1 cellular context compared by ENCODE assay signal in the genomic region with DNA sequence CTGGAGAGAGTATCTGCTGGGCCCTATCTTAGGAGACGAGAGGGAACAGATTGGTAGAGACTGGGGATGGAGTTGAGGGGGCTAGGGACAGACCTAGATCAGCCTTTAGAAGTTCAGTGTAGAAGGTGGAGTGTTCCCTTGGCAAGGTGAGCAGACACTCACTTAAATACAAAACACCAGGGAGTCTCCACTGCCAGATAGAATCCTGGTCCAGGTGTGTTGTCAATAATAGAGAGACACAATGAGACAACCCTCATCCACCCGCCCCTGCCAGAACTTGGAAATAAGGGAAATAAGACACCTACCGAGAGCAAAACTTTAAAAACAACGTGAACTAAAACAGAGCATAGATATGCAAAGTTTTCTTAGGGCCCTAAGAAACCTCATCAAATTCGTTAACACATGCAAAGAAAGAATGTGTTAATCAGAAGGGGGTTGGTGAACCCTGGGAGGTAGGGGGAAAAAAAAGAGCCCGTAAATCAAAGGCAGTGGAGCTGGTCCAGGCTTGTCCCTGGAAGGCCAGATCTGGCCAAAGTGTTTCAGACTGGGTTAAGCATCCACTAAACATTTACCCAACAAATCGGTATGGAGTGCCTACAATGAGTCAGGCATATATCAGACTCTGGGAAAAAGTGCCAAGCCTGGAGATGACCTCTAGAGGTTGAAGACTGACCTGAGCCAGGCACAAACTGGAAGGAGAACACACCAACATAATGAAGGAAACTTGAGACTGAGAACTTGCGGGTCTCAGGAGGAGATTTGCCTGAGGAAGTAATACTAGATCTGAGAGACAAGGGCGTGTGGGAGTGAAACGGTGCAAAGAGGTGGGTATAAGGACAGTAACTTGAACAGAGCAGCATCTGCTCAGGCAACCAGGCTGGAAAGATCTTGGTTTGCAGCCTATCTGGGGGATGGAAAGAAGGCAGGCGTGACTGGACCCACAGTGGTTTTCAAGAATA.
TF ChIP-seq lines count a peak whose summit lies in the region.

No MANE protein-coding gene starts in this region.

TF ChIP-seq in H1, 55 proteins besides CTCF, POLR2A, EP300 and RAD21 (continues in another document):
- TF ChIP-seq, protein P1, sequence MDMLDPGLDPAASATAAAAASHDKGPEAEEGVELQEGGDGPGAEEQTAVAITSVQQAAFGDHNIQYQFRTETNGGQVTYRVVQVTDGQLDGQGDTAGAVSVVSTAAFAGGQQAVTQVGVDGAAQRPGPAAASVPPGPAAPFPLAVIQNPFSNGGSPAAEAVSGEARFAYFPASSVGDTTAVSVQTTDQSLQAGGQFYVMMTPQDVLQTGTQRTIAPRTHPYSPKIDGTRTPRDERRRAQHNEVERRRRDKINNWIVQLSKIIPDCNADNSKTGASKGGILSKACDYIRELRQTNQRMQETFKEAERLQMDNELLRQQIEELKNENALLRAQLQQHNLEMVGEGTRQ (IDR thresholded peaks at IDR 0.05; ENCODE audit: low read length), result no peak
- no peak for TF ChIP-seq PHF8 (conservative IDR thresholded peaks at IDR 0.05; ENCODE audit: low read depth, low read length)
- TF ChIP-seq BRCA1 (IDR thresholded peaks at IDR 0.05; ENCODE audit: low read depth, low read length), result no peak
- TF ChIP-seq RXRA (IDR thresholded peaks at IDR 0.05; ENCODE audit: insufficient read depth, low read depth, low read length), result 0 out of 2 replicates have a peak, but pooled peaks have one; percentile 2
- TF ChIP-seq SP4 (IDR thresholded peaks at IDR 0.05; ENCODE audit: low read length), result no peak
- TF ChIP-seq MAFK (IDR thresholded peaks at IDR 0.05; ENCODE audit: low read depth, low read length), result no peak
- no peak for TF ChIP-seq SUZ12 (IDR thresholded peaks at IDR 0.05; ENCODE audit: low read length)
- TF ChIP-seq BACH1 (IDR thresholded peaks at IDR 0.05; ENCODE audit: low read length), result no peak
- TF ChIP-seq JUND (IDR thresholded peaks at IDR 0.05; ENCODE audit: low read length), result no peak
- TF ChIP-seq SIN3A (conservative IDR thresholded peaks at IDR 0.05 in 1 of 2, IDR thresholded peaks at IDR 0.05 in 1 of 2; ENCODE audit: low read depth in 1 of 2, low read length in 2 of 2), result no peak
- TF ChIP-seq CHD2 (IDR thresholded peaks at IDR 0.05; ENCODE audit: low read length), result 0 out of 2 replicates have a peak, but pooled peaks have one; percentile 19
- TF ChIP-seq CEBPB (IDR thresholded peaks at IDR 0.05; ENCODE audit: low read depth, low read length), result no peak
- TF ChIP-seq FOSL1 (IDR thresholded peaks at IDR 0.05; ENCODE audit: insufficient read depth, low read depth, low read length), result no peak
- no peak for TF ChIP-seq SRF (IDR thresholded peaks at IDR 0.05; ENCODE audit: low read depth, low read length)
- no peak for TF ChIP-seq EGR1 (IDR thresholded peaks at IDR 0.05; ENCODE audit: borderline replicate concordance, low read depth, low read length)
- TF ChIP-seq, protein P2, sequence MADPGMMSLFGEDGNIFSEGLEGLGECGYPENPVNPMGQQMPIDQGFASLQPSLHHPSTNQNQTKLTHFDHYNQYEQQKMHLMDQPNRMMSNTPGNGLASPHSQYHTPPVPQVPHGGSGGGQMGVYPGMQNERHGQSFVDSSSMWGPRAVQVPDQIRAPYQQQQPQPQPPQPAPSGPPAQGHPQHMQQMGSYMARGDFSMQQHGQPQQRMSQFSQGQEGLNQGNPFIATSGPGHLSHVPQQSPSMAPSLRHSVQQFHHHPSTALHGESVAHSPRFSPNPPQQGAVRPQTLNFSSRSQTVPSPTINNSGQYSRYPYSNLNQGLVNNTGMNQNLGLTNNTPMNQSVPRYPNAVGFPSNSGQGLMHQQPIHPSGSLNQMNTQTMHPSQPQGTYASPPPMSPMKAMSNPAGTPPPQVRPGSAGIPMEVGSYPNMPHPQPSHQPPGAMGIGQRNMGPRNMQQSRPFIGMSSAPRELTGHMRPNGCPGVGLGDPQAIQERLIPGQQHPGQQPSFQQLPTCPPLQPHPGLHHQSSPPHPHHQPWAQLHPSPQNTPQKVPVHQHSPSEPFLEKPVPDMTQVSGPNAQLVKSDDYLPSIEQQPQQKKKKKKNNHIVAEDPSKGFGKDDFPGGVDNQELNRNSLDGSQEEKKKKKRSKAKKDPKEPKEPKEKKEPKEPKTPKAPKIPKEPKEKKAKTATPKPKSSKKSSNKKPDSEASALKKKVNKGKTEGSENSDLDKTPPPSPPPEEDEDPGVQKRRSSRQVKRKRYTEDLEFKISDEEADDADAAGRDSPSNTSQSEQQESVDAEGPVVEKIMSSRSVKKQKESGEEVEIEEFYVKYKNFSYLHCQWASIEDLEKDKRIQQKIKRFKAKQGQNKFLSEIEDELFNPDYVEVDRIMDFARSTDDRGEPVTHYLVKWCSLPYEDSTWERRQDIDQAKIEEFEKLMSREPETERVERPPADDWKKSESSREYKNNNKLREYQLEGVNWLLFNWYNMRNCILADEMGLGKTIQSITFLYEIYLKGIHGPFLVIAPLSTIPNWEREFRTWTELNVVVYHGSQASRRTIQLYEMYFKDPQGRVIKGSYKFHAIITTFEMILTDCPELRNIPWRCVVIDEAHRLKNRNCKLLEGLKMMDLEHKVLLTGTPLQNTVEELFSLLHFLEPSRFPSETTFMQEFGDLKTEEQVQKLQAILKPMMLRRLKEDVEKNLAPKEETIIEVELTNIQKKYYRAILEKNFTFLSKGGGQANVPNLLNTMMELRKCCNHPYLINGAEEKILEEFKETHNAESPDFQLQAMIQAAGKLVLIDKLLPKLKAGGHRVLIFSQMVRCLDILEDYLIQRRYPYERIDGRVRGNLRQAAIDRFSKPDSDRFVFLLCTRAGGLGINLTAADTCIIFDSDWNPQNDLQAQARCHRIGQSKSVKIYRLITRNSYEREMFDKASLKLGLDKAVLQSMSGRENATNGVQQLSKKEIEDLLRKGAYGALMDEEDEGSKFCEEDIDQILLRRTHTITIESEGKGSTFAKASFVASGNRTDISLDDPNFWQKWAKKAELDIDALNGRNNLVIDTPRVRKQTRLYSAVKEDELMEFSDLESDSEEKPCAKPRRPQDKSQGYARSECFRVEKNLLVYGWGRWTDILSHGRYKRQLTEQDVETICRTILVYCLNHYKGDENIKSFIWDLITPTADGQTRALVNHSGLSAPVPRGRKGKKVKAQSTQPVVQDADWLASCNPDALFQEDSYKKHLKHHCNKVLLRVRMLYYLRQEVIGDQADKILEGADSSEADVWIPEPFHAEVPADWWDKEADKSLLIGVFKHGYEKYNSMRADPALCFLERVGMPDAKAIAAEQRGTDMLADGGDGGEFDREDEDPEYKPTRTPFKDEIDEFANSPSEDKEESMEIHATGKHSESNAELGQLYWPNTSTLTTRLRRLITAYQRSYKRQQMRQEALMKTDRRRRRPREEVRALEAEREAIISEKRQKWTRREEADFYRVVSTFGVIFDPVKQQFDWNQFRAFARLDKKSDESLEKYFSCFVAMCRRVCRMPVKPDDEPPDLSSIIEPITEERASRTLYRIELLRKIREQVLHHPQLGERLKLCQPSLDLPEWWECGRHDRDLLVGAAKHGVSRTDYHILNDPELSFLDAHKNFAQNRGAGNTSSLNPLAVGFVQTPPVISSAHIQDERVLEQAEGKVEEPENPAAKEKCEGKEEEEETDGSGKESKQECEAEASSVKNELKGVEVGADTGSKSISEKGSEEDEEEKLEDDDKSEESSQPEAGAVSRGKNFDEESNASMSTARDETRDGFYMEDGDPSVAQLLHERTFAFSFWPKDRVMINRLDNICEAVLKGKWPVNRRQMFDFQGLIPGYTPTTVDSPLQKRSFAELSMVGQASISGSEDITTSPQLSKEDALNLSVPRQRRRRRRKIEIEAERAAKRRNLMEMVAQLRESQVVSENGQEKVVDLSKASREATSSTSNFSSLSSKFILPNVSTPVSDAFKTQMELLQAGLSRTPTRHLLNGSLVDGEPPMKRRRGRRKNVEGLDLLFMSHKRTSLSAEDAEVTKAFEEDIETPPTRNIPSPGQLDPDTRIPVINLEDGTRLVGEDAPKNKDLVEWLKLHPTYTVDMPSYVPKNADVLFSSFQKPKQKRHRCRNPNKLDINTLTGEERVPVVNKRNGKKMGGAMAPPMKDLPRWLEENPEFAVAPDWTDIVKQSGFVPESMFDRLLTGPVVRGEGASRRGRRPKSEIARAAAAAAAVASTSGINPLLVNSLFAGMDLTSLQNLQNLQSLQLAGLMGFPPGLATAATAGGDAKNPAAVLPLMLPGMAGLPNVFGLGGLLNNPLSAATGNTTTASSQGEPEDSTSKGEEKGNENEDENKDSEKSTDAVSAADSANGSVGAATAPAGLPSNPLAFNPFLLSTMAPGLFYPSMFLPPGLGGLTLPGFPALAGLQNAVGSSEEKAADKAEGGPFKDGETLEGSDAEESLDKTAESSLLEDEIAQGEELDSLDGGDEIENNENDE (IDR thresholded peaks at IDR 0.05; ENCODE audit: insufficient replicate concordance, low read length), result peak; percentile 96
- TF ChIP-seq POU5F1 (IDR thresholded peaks at IDR 0.05; ENCODE audit: low read depth, low read length), result peak; percentile 82; the same call in 1 of the 2 replicates
- TF ChIP-seq YY1 (IDR thresholded peaks at IDR 0.05; ENCODE audit: low read depth, low read length), result peak; percentile 26; the same call in 1 of the 2 replicates
- TF ChIP-seq SIRT6 (IDR thresholded peaks at IDR 0.05; ENCODE audit: low read length), result no peak
- no peak for TF ChIP-seq EZH2 (IDR thresholded peaks at IDR 0.05; ENCODE audit: low read depth, low read length, severe bottlenecking)
- no peak for TF ChIP-seq NRF1 (IDR thresholded peaks at IDR 0.05; ENCODE audit: low read depth, low read length)
- peak; percentile 18 to 92 for TF ChIP-seq BCL11A (IDR thresholded peaks at IDR 0.05; ENCODE audit: low read depth in 2 of 2, low read length in 2 of 2)
- TF ChIP-seq GABPA (IDR thresholded peaks at IDR 0.05; ENCODE audit: borderline replicate concordance, insufficient read depth, low read length), result no peak
- no peak for TF ChIP-seq SP2 (IDR thresholded peaks at IDR 0.05; ENCODE audit: low read length)
- no peak for TF ChIP-seq RNF2 (IDR thresholded peaks at IDR 0.05; ENCODE audit: borderline replicate concordance, low read depth, low read length, missing control alignments, poor library complexity, severe bottlenecking)
- peak; percentile 63 for TF ChIP-seq NANOG (IDR thresholded peaks at IDR 0.05; ENCODE audit: insufficient read depth, low read depth, low read length, poor library complexity, severe bottlenecking)
- peak; percentile 56 for TF ChIP-seq POLR2AphosphoS5 (IDR thresholded peaks at IDR 0.05; ENCODE audit: low read depth, low read length)
- TF ChIP-seq ASH2L (IDR thresholded peaks at IDR 0.05; ENCODE audit: low read length), result peak; percentile 100
- no peak for TF ChIP-seq KDM1A (IDR thresholded peaks at IDR 0.05; ENCODE audit: borderline replicate concordance, low read length)
- no peak for TF ChIP-seq CHD1 (IDR thresholded peaks at IDR 0.05; ENCODE audit: low read depth, low read length)
- TF ChIP-seq SP1 (IDR thresholded peaks at IDR 0.05; ENCODE audit: low read depth, low read length), result peak; percentile 93
- peak; percentile 83; the same call in 1 of the 2 replicates for TF ChIP-seq TEAD4 (IDR thresholded peaks at IDR 0.05; ENCODE audit: low read depth, low read length)
- peak; percentile 36 for TF ChIP-seq ZNF274 (IDR thresholded peaks at IDR 0.05; ENCODE audit: borderline replicate concordance, extremely low read depth, low read length)
- TF ChIP-seq SAP30 (IDR thresholded peaks at IDR 0.05; ENCODE audit: insufficient read depth, insufficient replicate concordance, low read length), result no peak
- TF ChIP-seq, protein P3, sequence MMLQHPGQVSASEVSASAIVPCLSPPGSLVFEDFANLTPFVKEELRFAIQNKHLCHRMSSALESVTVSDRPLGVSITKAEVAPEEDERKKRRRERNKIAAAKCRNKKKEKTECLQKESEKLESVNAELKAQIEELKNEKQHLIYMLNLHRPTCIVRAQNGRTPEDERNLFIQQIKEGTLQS (IDR thresholded peaks at IDR 0.05; ENCODE audit: insufficient read depth, low read depth, low read length), result peak; percentile 58; the same call in 1 of the 2 replicates
- TF ChIP-seq TAF7 (optimal IDR thresholded peaks at IDR 0.05; ENCODE audit: borderline replicate concordance, low read depth, low read length), result peak; percentile 31
- TF ChIP-seq, protein P4, sequence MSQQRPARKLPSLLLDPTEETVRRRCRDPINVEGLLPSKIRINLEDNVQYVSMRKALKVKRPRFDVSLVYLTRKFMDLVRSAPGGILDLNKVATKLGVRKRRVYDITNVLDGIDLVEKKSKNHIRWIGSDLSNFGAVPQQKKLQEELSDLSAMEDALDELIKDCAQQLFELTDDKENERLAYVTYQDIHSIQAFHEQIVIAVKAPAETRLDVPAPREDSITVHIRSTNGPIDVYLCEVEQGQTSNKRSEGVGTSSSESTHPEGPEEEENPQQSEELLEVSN (IDR thresholded peaks at IDR 0.05), result no peak
- TF ChIP-seq KDM5A (IDR thresholded peaks at IDR 0.05; ENCODE audit: low read length), result no peak
- no peak for TF ChIP-seq HDAC6 (IDR thresholded peaks at IDR 0.05; ENCODE audit: low read depth, low read length)
- no peak for TF ChIP-seq TBP (IDR thresholded peaks at IDR 0.05; ENCODE audit: low read depth, low read length)
- TF ChIP-seq, protein P5, sequence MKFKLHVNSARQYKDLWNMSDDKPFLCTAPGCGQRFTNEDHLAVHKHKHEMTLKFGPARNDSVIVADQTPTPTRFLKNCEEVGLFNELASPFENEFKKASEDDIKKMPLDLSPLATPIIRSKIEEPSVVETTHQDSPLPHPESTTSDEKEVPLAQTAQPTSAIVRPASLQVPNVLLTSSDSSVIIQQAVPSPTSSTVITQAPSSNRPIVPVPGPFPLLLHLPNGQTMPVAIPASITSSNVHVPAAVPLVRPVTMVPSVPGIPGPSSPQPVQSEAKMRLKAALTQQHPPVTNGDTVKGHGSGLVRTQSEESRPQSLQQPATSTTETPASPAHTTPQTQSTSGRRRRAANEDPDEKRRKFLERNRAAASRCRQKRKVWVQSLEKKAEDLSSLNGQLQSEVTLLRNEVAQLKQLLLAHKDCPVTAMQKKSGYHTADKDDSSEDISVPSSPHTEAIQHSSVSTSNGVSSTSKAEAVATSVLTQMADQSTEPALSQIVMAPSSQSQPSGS (IDR thresholded peaks at IDR 0.05; ENCODE audit: low read length), result no peak
- 0 out of 2 replicates have a peak, but pooled peaks have one; percentile 24 for TF ChIP-seq TAF1 (IDR thresholded peaks at IDR 0.05; ENCODE audit: low read depth, low read length)
- no peak for TF ChIP-seq JUN (IDR thresholded peaks at IDR 0.05; ENCODE audit: low read depth, low read length)
- TF ChIP-seq, protein P6, sequence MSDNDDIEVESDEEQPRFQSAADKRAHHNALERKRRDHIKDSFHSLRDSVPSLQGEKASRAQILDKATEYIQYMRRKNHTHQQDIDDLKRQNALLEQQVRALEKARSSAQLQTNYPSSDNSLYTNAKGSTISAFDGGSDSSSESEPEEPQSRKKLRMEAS (IDR thresholded peaks at IDR 0.05), result no peak
- no peak for TF ChIP-seq CBX8 (IDR thresholded peaks at IDR 0.05; ENCODE audit: borderline replicate concordance, low read depth, low read length)
- TF ChIP-seq CTBP2 (IDR thresholded peaks at IDR 0.05; ENCODE audit: borderline replicate concordance, insufficient read depth, insufficient read length, low read length), result no peak
- peak; percentile 44 for TF ChIP-seq KDM4A (IDR thresholded peaks at IDR 0.05; ENCODE audit: low read depth, low read length, severe bottlenecking)
- TF ChIP-seq GTF2F1 (IDR thresholded peaks at IDR 0.05; ENCODE audit: borderline replicate concordance, low read depth, low read length), result no peak
- TF ChIP-seq CBX5 (IDR thresholded peaks at IDR 0.05; ENCODE audit: low read depth, low read length), result no peak
- TF ChIP-seq TCF12 (IDR thresholded peaks at IDR 0.05; ENCODE audit: low read depth, low read length), result peak; percentile 97
- TF ChIP-seq RFX5 (IDR thresholded peaks at IDR 0.05; ENCODE audit: borderline replicate concordance, low read depth, low read length), result no peak
- peak; percentile 37 to 48; a peak in 1 of 4 replicates for TF ChIP-seq HDAC2 (IDR thresholded peaks at IDR 0.05; ENCODE audit: borderline replicate concordance in 1 of 2, low read depth in 2 of 2, low read length in 2 of 2)
- no peak for TF ChIP-seq SIX5 (IDR thresholded peaks at IDR 0.05; ENCODE audit: low read depth, low read length)
- TF ChIP-seq CREB1 (IDR thresholded peaks at IDR 0.05), result no peak
